ENCODE assay signal across 18 cellular contexts in the genomic region with DNA sequence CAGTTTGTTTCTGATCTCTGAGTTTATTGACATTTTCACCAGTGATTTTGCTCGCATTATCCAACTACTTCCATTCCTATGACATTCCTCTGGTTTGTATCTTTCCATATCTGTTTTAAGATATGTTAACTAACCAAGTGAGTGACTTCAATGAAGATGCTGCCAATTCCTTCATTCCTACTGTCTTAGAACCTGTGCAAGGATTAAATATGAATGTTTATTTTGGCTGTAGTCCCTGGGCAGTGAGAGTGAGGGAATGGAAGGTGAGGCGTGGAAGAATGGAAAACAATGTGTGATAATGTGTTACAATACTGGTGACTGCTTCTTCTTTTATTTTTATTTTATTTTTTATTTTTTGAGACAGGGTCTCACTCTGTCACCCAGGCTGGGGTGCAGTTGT.
"Had no signal": no experiment of that assay in that cellular context is flagged by ENCODE, and none has a peak within 500 bp of the region (broad histone marks: within the 10 kb centered on the region; RNA-seq: fewer than 3 reads in every experiment).

No MANE protein-coding gene starts in this region.

- H3K27me3 Mint-ChIP-seq: activated naive CD4-positive, alpha-beta T cell treated with anti-CD3 and anti-CD28 coated beads, Interleukin-2, amount 50 U/mL, for 24 hours; stimulated activated naive B cell treated with anti-CD40 and anti-IgM and Interleukin-4, amounts not matched to agents 10 μg/mL and 1 μg/mL and 100 μg/mL, for 72 hours had no signal

- H3K4me3 Mint-ChIP-seq: activated naive CD4-positive, alpha-beta T cell treated with anti-CD3 and anti-CD28 coated beads, Interleukin-2, amount 50 U/mL, for 24 hours; activated T-cell treated with anti-CD3 and anti-CD28 coated beads, Interleukin-2, amount 50 U/mL, for 72 hours; endodermal cell; immature natural killer cell; natural killer cell; stimulated activated naive B cell treated with anti-CD40 and anti-IgM and Interleukin-4, amounts not matched to agents 10 μg/mL and 1 μg/mL and 100 μg/mL, for 72 hours had no signal

- H3K9me3 Mint-ChIP-seq: activated naive CD4-positive, alpha-beta T cell treated with anti-CD3 and anti-CD28 coated beads, Interleukin-2, amount 50 U/mL, for 24 hours; activated T-cell treated with anti-CD3 and anti-CD28 coated beads, Interleukin-2, amount 50 U/mL, for 72 hours; endodermal cell; immature natural killer cell; natural killer cell; stimulated activated naive B cell treated with anti-CD40 and anti-IgM and Interleukin-4, amounts not matched to agents 10 μg/mL and 1 μg/mL and 100 μg/mL, for 72 hours had no signal

- DNase-seq: activated CD4-positive, alpha-beta T cell treated with anti-CD3 and anti-CD28 coated beads, Interleukin-2, amount 50 U/mL, for 1 hour; activated CD8-positive, alpha-beta memory T cell treated with anti-CD3 and anti-CD28 coated beads for 24 hours; activated CD8-positive, alpha-beta memory T cell treated with anti-CD3 and anti-CD28 coated beads, Interleukin-2, amount 50 U/mL, for 48 hours; activated effector memory CD4-positive, alpha-beta T cell treated with anti-CD3 and anti-CD28 coated beads, Interleukin-2, amount 50 U/mL, for 16 hours; activated T-cell treated with anti-CD3 and anti-CD28 coated beads, Interleukin-2, amount 50 U/mL, for 72 hours; caudate nucleus; dorsolateral prefrontal cortex; endodermal cell; immature natural killer cell; left colon; lower lobe of right lung; natural killer cell; spleen; stimulated activated CD4-positive, alpha-beta T cell treated with anti-CD3 and anti-CD28 coated beads, Interleukin-4, amount 100 ng/mL, for 4 hours; stimulated activated naive B cell treated with anti-CD40 and anti-IgM and Interleukin-4, amounts not matched to agents 10 μg/mL and 1 μg/mL and 100 μg/mL, for 72 hours; T1000; upper lobe of right lung had no signal

- H3K4me3 ChIP-seq: dorsolateral prefrontal cortex, lower lobe of right lung, spleen, upper lobe of right lung had no signal

- H3K36me3 Mint-ChIP-seq: natural killer cell had no signal

- H3K4me1 Mint-ChIP-seq: activated naive CD4-positive, alpha-beta T cell treated with anti-CD3 and anti-CD28 coated beads, Interleukin-2, amount 50 U/mL, for 24 hours had no signal

- H3K27ac Mint-ChIP-seq: activated naive CD4-positive, alpha-beta T cell treated with anti-CD3 and anti-CD28 coated beads, Interleukin-2, amount 50 U/mL, for 24 hours; activated T-cell treated with anti-CD3 and anti-CD28 coated beads, Interleukin-2, amount 50 U/mL, for 72 hours; endodermal cell; immature natural killer cell; natural killer cell; stimulated activated naive B cell treated with anti-CD40 and anti-IgM and Interleukin-4, amounts not matched to agents 10 μg/mL and 1 μg/mL and 100 μg/mL, for 72 hours had no signal
